In genomic region chrX:11678174-11678573, GRCh38 we compare ENCODE assay signal across 12 cellular contexts. TPM values are rescaled to one million over a fixed set of nuclear protein-coding genes. Genes with fewer than 3 reads are reported as not detected.
DNase-seq lines count a peak whose midpoint lies in the region; ATAC-seq and TF ChIP-seq lines count a peak whose summit lies in the region.
"Had no signal": no experiment of that assay in that cellular context is flagged by ENCODE, and none has a peak within 500 bp of the region (broad histone marks: within the 10 kb centered on the region; RNA-seq: fewer than 3 reads in every experiment).

No MANE protein-coding gene starts in this region.

- H3K4me3 ChIP-seq in AG10803 (ENCODE audit: low read length) = no peak overlapping the region
- H3K4me3 ChIP-seq in WERI-Rb-1 (ENCODE audit: low read depth, low read length) = no peak overlapping the region
- H3K4me3 ChIP-seq in kidney epithelial cell (ENCODE audit: low read depth, low read length) = no peak overlapping the region
- H3K4me3 ChIP-seq: MG63 had no signal

- H3K27me3 ChIP-seq in WERI-Rb-1 (ENCODE audit: insufficient read depth, low read depth, severe bottlenecking) (peaks cover 35% of the 10 kb centered on the region), kidney epithelial cell (ENCODE audit: control insufficient read depth, insufficient read depth, low read length) (no peaks in the 10 kb centered on the region)
- H3K27me3 ChIP-seq: MG63 had no signal

- H3K36me3 ChIP-seq in WERI-Rb-1 = no peaks in the 10 kb centered on the region
- H3K36me3 ChIP-seq in kidney epithelial cell (ENCODE audit: control insufficient read depth, insufficient read depth, low read length) = no peaks in the 10 kb centered on the region
- H3K36me3 ChIP-seq: MG63 had no signal

- no peak overlapping the region for H3K27ac ChIP-seq in WERI-Rb-1

- H3K9me3 ChIP-seq in WERI-Rb-1 (ENCODE audit: severe bottlenecking) = no peaks in the 10 kb centered on the region
- H3K9me3 ChIP-seq: MG63 had no signal

- peak; percentile 61 for ATAC-seq in GM21529 (IDR thresholded peaks at IDR 0.05; ENCODE audit: unreplicated experiment)

- TF ChIP-seq CTCF in AG10803 (conservative IDR thresholded peaks at IDR 0.05; ENCODE audit: low read length) (peak; percentile 20), WERI-Rb-1 (IDR thresholded peaks at IDR 0.05; ENCODE audit: low read depth, low read length) (peak; percentile 26; the same call in 1 of the 2 replicates), kidney epithelial cell (IDR thresholded peaks at IDR 0.05; ENCODE audit: insufficient read depth, low read length, poor library complexity, severe bottlenecking) (peak; percentile 44)

- DNase-seq in AG10803 (ENCODE audit: low read depth) = no peak
- no peak for DNase-seq in WERI-Rb-1
- DNase-seq in kidney epithelial cell (ENCODE audit: low read depth) = no peak
- no peak for DNase-seq in T1000 (lab: John Stamatoyannopoulos, UW)
- no peak for DNase-seq in pons (ENCODE audit: low spot score)
- no peak for DNase-seq in NCI-H2171 (lab: John Stamatoyannopoulos, UW)
- DNase-seq in amygdala (lab: John Stamatoyannopoulos, UW) = no peak
- DNase-seq: activated T-cell treated with anti-CD3 and anti-CD28 coated beads, Interleukin-2, amount 50 U/mL, for 48 hours; CD4-positive, alpha-beta T cell; dermis blood vessel endothelial cell; MG63 had no signal

RNA-seq across cellular contexts. Expression of gene ARHGAP6, which starts 12.5 kb away (rescaled TPM):
- total RNA-seq in kidney epithelial cell = 1.4 and 1.7 TPM in 2 replicates
- total RNA-seq: CD4-positive, alpha-beta T cell had no signal
